1 cellular context compared by ENCODE assay signal in genomic region chr11:119316017-119316728, GRCh38.
TF ChIP-seq lines count a peak whose summit lies in the region.

No MANE protein-coding gene starts in this region.

TF ChIP-seq in endothelial cell of umbilical vein, 7 proteins besides CTCF, POLR2A, EP300 and RAD21 (continued from another document):
- TF ChIP-seq JUN (IDR thresholded peaks at IDR 0.05; ENCODE audit: borderline replicate concordance, insufficient read depth, insufficient read length, low read depth) = no peak
- TF ChIP-seq FOS (IDR thresholded peaks at IDR 0.05; ENCODE audit: borderline replicate concordance, insufficient read depth, low read length) = no peak
- no peak for TF ChIP-seq MYC (IDR thresholded peaks at IDR 0.05; ENCODE audit: low read depth, low read length)
- no peak for TF ChIP-seq POLR2AphosphoS5 (IDR thresholded peaks at IDR 0.05; ENCODE audit: insufficient read depth, low read depth, low read length)
- no peak for TF ChIP-seq EZH2 (IDR thresholded peaks at IDR 0.05; ENCODE audit: borderline replicate concordance, low read depth, low read length, severe bottlenecking)
- TF ChIP-seq MAX (IDR thresholded peaks at IDR 0.05; ENCODE audit: insufficient read depth, insufficient read length) = no peak
